In genomic region chr6:168941036-168941435, GRCh38 we compare ENCODE assay signal across 32 cellular contexts.
"Had no signal": no experiment of that assay in that cellular context is flagged by ENCODE, and none has a peak within 500 bp of the region (broad histone marks: within the 10 kb centered on the region; RNA-seq: fewer than 3 reads in every experiment).

No MANE protein-coding gene starts in this region.

- H3K27me3 ChIP-seq: ascending aorta, cardiac muscle cell, Peyer's patch had no signal

- H3K4me3 ChIP-seq: ascending aorta, cardiac muscle cell, Peyer's patch had no signal

- H3K9me3 ChIP-seq: ascending aorta, Peyer's patch had no signal

- H3K36me3 ChIP-seq: ascending aorta, cardiac muscle cell, Peyer's patch had no signal

- H3K4me1 ChIP-seq: Peyer's patch had no signal

- DNase-seq: activated CD4-positive, alpha-beta T cell treated with anti-CD3 and anti-CD28 coated beads, Interleukin-2, amount 10 ng/mL, durations not matched to agents 24 days and 14 days; activated CD4-positive, alpha-beta T cell treated with anti-CD3 and anti-CD28 coated beads, Interleukin-2, amount 50 U/mL, for 4 hours; activated CD8-positive, alpha-beta T cell treated with anti-CD3 and anti-CD28 coated beads for 36 hours; activated effector memory CD4-positive, alpha-beta T cell treated with anti-CD3 and anti-CD28 coated beads, Interleukin-2, amount 50 U/mL, for 16 hours; activated naive CD4-positive, alpha-beta T cell; activated naive CD4-positive, alpha-beta T cell treated with anti-CD3 and anti-CD28 coated beads, Interleukin-2, amount 50 U/mL, for 16 hours; activated naive CD8-positive, alpha-beta T cell treated with anti-CD3 and anti-CD28 coated beads for 36 hours; activated T-cell treated with anti-CD3 and anti-CD28 coated beads, Interleukin-2, amount 50 U/mL, for 1 hour; activated T-cell treated with anti-CD3 and anti-CD28 coated beads, Interleukin-2, amount 50 U/mL, for 72 hours; amygdala; Karpas-422; KBM-7; NCI-H1048; NCI-H1105 treated with DMSO at 0.1 percent for 48 hours; NCI-H1436 treated with DMSO at 0.1 percent for 48 hours; NCI-H1694 treated with DMSO at 0.1 percent for 48 hours; NCI-H2029; NCI-H345; NCI-H510A; NCI-H526; NCI-H748 treated with DMSO at 0.1 percent for 48 hours; NK-92 treated with Interleukin-12 subunit alpha and Interleukin-12 subunit beta, amount 100 ng/mL, for 24 hours; PC-3; Peyer's patch; RPMI8226; SW 1271; T-helper 1 cell; T-helper 2 cell; T-helper 9 cell had no signal

- ATAC-seq: activated CD8-positive, alpha-beta T cell treated with anti-CD3 and anti-CD28 coated beads for 36 hours; activated T-cell treated with anti-CD3 and anti-CD28 coated beads, Interleukin-2, amount 50 U/mL, for 72 hours; activated T-helper 17 cell treated with anti-CD3 and anti-CD28 coated beads, Interleukin-2, amount 50 U/mL, for 72 hours; PC-3 had no signal

- H3K27ac ChIP-seq: ascending aorta, cardiac muscle cell, Peyer's patch had no signal
